ENCODE assay signal across 1 cellular context in genomic region chr20:4484431-4485057, GRCh38.
TF ChIP-seq lines count a peak whose summit lies in the region.

No MANE protein-coding gene starts in this region.

TF ChIP-seq in GM23338, 12 proteins besides CTCF, POLR2A, EP300 and RAD21 (continued from another document):
- no peak for TF ChIP-seq ETS1 (IDR thresholded peaks at IDR 0.05)
- TF ChIP-seq NANOG (IDR thresholded peaks at IDR 0.05; ENCODE audit: borderline replicate concordance) = no peak
- TF ChIP-seq REST (IDR thresholded peaks at IDR 0.05; ENCODE audit: unreplicated experiment) = no peak
- no peak for TF ChIP-seq CREB1 (CRISPR knock-in tag; IDR thresholded peaks at IDR 0.05; ENCODE audit: low read depth)
